ENCODE assay signal across 1 cellular context in the genomic region with DNA sequence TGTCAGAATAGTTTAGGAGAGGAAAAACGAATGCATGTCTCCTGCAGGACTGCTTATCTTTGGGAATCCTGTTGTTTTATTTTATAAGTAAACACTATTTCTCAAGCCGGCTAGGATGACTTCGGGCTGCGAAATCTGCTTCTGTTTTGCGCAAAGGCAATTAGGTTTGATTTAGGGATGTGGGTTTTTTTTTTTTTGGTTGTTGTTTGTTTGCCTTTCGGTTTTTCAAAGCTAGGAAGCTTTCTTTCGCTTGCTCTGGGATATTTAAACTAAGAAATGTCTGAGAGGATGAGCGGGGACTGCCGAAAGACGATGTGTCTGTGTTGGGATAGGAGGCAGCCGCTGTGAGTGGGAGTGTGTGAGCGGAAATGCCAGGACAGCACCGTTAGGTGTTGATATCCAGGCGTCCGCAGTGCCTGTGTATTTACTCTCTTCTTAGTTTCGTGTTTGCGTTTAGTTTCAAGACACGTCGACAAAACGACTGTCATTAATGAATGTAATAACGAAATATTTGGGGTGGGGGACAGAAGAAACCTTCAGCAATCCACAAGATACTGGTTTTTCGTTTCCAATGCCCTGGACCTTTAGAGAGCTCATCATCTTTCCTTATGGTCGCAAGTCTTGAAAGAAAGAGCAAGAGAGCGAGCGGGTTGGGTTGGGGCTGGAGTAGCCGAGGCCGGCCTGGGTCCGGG.
TF ChIP-seq lines count a peak whose summit lies in the region.

No MANE protein-coding gene starts in this region.

TF ChIP-seq in HepG2, 621 proteins besides CTCF, POLR2A, EP300 and RAD21 (continued from another document):
- TF ChIP-seq GFI1 (CRISPR knock-in tag; IDR thresholded peaks at IDR 0.05; ENCODE audit: borderline replicate concordance) (peak; percentile 22; the same call in 1 of the 2 replicates), SOX6 (IDR thresholded peaks at IDR 0.05) (no peak), SOX6 (CRISPR knock-in tag; IDR thresholded peaks at IDR 0.05) (peak; percentile 33; the same call in 1 of the 2 replicates), ZNF816 (CRISPR knock-in tag; IDR thresholded peaks at IDR 0.05; ENCODE audit: borderline replicate concordance) (peak; percentile 31; the same call in 1 of the 2 replicates), ZNF253 (CRISPR knock-in tag; IDR thresholded peaks at IDR 0.05; ENCODE audit: borderline replicate concordance) (no peak)
